Comparison of ENCODE assay signal across 1 cellular context in genomic region chr10:100286051-100287033, GRCh38.
TF ChIP-seq lines count a peak whose summit lies in the region.

Gene BLOC1S2 (minus strand): TSS chr10:100286680. CDS start chr10:100286659, 21 bp downstream.

TF ChIP-seq in K562, 482 proteins besides CTCF, POLR2A, EP300 and RAD21 (continued from another document):
- TF ChIP-seq HBP1 (CRISPR knock-in tag; IDR thresholded peaks at IDR 0.05), result peak; percentile 37; the same call in 1 of the 2 replicates
- no peak for TF ChIP-seq SRSF3 (IDR thresholded peaks at IDR 0.05; ENCODE audit: insufficient read depth, low read length)
- peak; percentile 55; the same call in 1 of the 2 replicates for TF ChIP-seq ETV5 (CRISPR knock-in tag; IDR thresholded peaks at IDR 0.05; ENCODE audit: low read depth)
- peak; percentile 59 for TF ChIP-seq FOSL1 (tag; conservative IDR thresholded peaks at IDR 0.05)
- TF ChIP-seq LEF1 (IDR thresholded peaks at IDR 0.05), result no peak
- 0 out of 2 replicates have a peak, but pooled peaks have one; percentile 23 for TF ChIP-seq ZBTB26 (CRISPR knock-in tag; IDR thresholded peaks at IDR 0.05)
- no peak for TF ChIP-seq ZNF280B (CRISPR knock-in tag; IDR thresholded peaks at IDR 0.05)
- peak in 1 of 2 experiments; percentile 86; a peak in 2 of 4 replicates for TF ChIP-seq HDAC1 (IDR thresholded peaks at IDR 0.05)
- peak; percentile 84 for TF ChIP-seq MEIS2 (IDR thresholded peaks at IDR 0.05; ENCODE audit: partially characterized antibody)
- peak; percentile 75 for TF ChIP-seq L3MBTL2 (IDR thresholded peaks at IDR 0.05)
- 0 out of 2 replicates have a peak, but pooled peaks have one; percentile 27 for TF ChIP-seq JUND (IDR thresholded peaks at IDR 0.05; ENCODE audit: borderline replicate concordance, low read depth, low read length)
- TF ChIP-seq JUND (tag; IDR thresholded peaks at IDR 0.05; ENCODE audit: borderline replicate concordance, low read depth, low read length), result peak; percentile 22; the same call in 1 of the 3 replicates
